19 cellular contexts compared by ENCODE assay signal in genomic region chr2:191023235-191023679, GRCh38. TPM values are rescaled to one million over a fixed set of nuclear protein-coding genes. Genes with fewer than 3 reads are reported as not detected.
DNase-seq lines count a peak whose midpoint lies in the region; ATAC-seq and TF ChIP-seq lines count a peak whose summit lies in the region.
"Had no signal": no experiment of that assay in that cellular context is flagged by ENCODE, and none has a peak within 500 bp of the region (broad histone marks: within the 10 kb centered on the region; RNA-seq: fewer than 3 reads in every experiment).

No MANE protein-coding gene starts in this region.

- TF ChIP-seq POLR2A in IMR-90 (IDR thresholded peaks at IDR 0.05; ENCODE audit: low read depth, low read length), result no peak

- peaks cover 6 to 25% of the 10 kb centered on the region in 2 experiments; a peak in 3 of 4 replicates for H3K79me1 ChIP-seq in IMR-90 (ENCODE audit: low read depth in 1 of 2, low read length in 2 of 2)

- H3K9me1 ChIP-seq in IMR-90 (ENCODE audit: insufficient read depth, low read length), result peaks cover 12% of the 10 kb centered on the region

- no peak overlapping the region for H3K56ac ChIP-seq in IMR-90 (ENCODE audit: extremely low read depth, insufficient read depth, low read length)

- peak; percentile 56 for DNase-seq in activated CD4-positive, alpha-beta T cell treated with anti-CD3 and anti-CD28 coated beads, Interleukin-2, amount 10 ng/mL, durations not matched to agents 7 days and 5 days
- no peak for DNase-seq in activated CD4-positive, alpha-beta T cell treated with anti-CD3 and anti-CD28 coated beads, Interleukin-2, amount 50 U/mL, for 48 hours
- DNase-seq in IMR-90 (no peak), NCI-H2227 (lab: John Stamatoyannopoulos, UW; ENCODE audit: unreplicated experiment) (no peak), NCI-H345 treated with DMSO at 0.1 percent for 48 hours (lab: John Stamatoyannopoulos, UW; ENCODE audit: unreplicated experiment) (no peak)
- peak; percentile 40 for DNase-seq in activated T-helper 2 cell treated with anti-CD3 and anti-CD28 coated beads, Interferon-gamma antibody, Interleukin-2, Interleukin-4, amounts not matched to agents 10 μg/mL and 5 μg/mL and 100 μg/mL, durations not matched to agents 14 hours and 24 hours and 36 hours (ENCODE audit: low spot score)
- DNase-seq in naive thymus-derived CD4-positive, alpha-beta T cell, result peak in 7 of 9 donors; percentile 30 to 58 (median 45)
- DNase-seq: ACHN; activated CD4-positive, alpha-beta T cell treated with anti-CD3 and anti-CD28 coated beads, Interleukin-2, amount 50 U/mL, for 4 hours; activated gamma-delta T cell treated with Interleukin-2 at 50 U/mL for 16 hours; Caco-2; foreskin fibroblast; MM.1S; retina; testis had no signal

- H3K27me3 ChIP-seq in IMR-90 (ENCODE audit: control insufficient read depth, insufficient read depth, low read length), result no peaks in the 10 kb centered on the region
- H3K27me3 ChIP-seq in naive thymus-derived CD4-positive, alpha-beta T cell (ENCODE audit: control insufficient read depth in 2 of 2, insufficient read depth in 2 of 2, low read length in 2 of 2), result no peaks in the 10 kb centered on the region
- H3K27me3 ChIP-seq: testis had no signal

- H4K5ac ChIP-seq in IMR-90 (ENCODE audit: low read depth, low read length), result peak overlapping the region; percentile 25; the same call in 1 of the 2 replicates

- H3K4me1 Mint-ChIP-seq in activated CD4-positive, alpha-beta T cell treated with anti-CD3 and anti-CD28 coated beads, Interleukin-2, amount 10 ng/mL, durations not matched to agents 7 days and 5 days, result peaks cover 57% of the 10 kb centered on the region
- H3K4me1 Mint-ChIP-seq in activated T-helper 2 cell treated with anti-CD3 and anti-CD28 coated beads, Interferon-gamma antibody, Interleukin-2, Interleukin-4, amounts not matched to agents 10 μg/mL and 5 μg/mL and 100 μg/mL, durations not matched to agents 14 hours and 24 hours and 36 hours (ENCODE audit: low read depth), result peaks cover 37% of the 10 kb centered on the region
- H3K4me1 Mint-ChIP-seq in naive thymus-derived CD4-positive, alpha-beta T cell, result peaks cover 8 to 45% (median 38%) of the 10 kb centered on the region in 7 donors
- H3K4me1 Mint-ChIP-seq: brain had no signal

- H3K18ac ChIP-seq in IMR-90 (ENCODE audit: low read depth, low read length), result peak overlapping the region; percentile 39; the same call in 1 of the 2 replicates

- peak overlapping the region; percentile 83 for H3K4ac ChIP-seq in IMR-90 (ENCODE audit: low read depth, low read length)

- peak overlapping the region; percentile 34; the same call in 1 of the 2 replicates for H3K14ac ChIP-seq in IMR-90 (replicated peaks; ENCODE audit: low read depth, low read length)

- H3K4me1 ChIP-seq in IMR-90 (ENCODE audit: control insufficient read depth, insufficient read depth, low read length), result peaks cover 14% of the 10 kb centered on the region
- peaks cover 41 to 48% of the 10 kb centered on the region in 2 donors for H3K4me1 ChIP-seq in naive thymus-derived CD4-positive, alpha-beta T cell (ENCODE audit: control insufficient read depth in 2 of 2, insufficient read depth in 2 of 2, low read length in 2 of 2)

- H4K91ac ChIP-seq in IMR-90 (ENCODE audit: insufficient read depth, low read depth, low read length), result peak overlapping the region; percentile 81

- peak overlapping the region; percentile 87 for H2AK5ac ChIP-seq in IMR-90 (ENCODE audit: low read depth, low read length)

- no peaks in the 10 kb centered on the region for H4K20me1 ChIP-seq in IMR-90 (ENCODE audit: insufficient read depth, low read length)

- peak overlapping the region; percentile 11 to 62; a peak in 2 of 4 replicates for H4K8ac ChIP-seq in IMR-90 (ENCODE audit: low read depth in 2 of 2, low read length in 2 of 2)

- H3K4me3 ChIP-seq in IMR-90 (ENCODE audit: insufficient read depth, low read depth, low read length), result no peak overlapping the region
- H3K4me3 ChIP-seq in naive thymus-derived CD4-positive, alpha-beta T cell (ENCODE audit: low read length), result peak overlapping the region; percentile 44
- H3K4me3 ChIP-seq: GM23338, testis had no signal

- H3K27ac Mint-ChIP-seq in activated CD4-positive, alpha-beta T cell treated with anti-CD3 and anti-CD28 coated beads, Interleukin-2, amount 10 ng/mL, durations not matched to agents 7 days and 5 days, result no peak overlapping the region
- no peak overlapping the region for H3K27ac Mint-ChIP-seq in activated T-helper 2 cell treated with anti-CD3 and anti-CD28 coated beads, Interferon-gamma antibody, Interleukin-2, Interleukin-4, amounts not matched to agents 10 μg/mL and 5 μg/mL and 100 μg/mL, durations not matched to agents 14 hours and 24 hours and 36 hours
- H3K27ac Mint-ChIP-seq in naive thymus-derived CD4-positive, alpha-beta T cell, result no peak overlapping the region
- H3K27ac Mint-ChIP-seq: brain, GM23338 had no signal

- H3K9me3 ChIP-seq in IMR-90 (ENCODE audit: control insufficient read depth, insufficient read depth, low read length), result no peaks in the 10 kb centered on the region
- no peaks in the 10 kb centered on the region for H3K9me3 ChIP-seq in naive thymus-derived CD4-positive, alpha-beta T cell (ENCODE audit: control insufficient read depth in 2 of 3, low read length in 3 of 3)
- H3K9me3 ChIP-seq: Caco-2, testis had no signal

- peak overlapping the region; percentile 69 for H2BK5ac ChIP-seq in IMR-90 (ENCODE audit: low read depth, low read length, poor library complexity, severe bottlenecking)

- TF ChIP-seq CTCF in IMR-90 (conservative IDR thresholded peaks at IDR 0.05; ENCODE audit: low read depth, low read length), result no peak

- H3K23ac ChIP-seq in IMR-90 (ENCODE audit: low read depth, low read length), result peak overlapping the region; percentile 48; the same call in 1 of the 2 replicates

- 96% methylated on average over 3 of the region's 7 CpGs; no CpG with 5 or more reads in 1 of the 2 experiments for WGBS in IMR-90 (ENCODE audit: extremely low coverage in 2 of 2, insufficient read length in 1 of 2), 2 experiments

- ATAC-seq in IMR-90 (ENCODE audit: low read depth), result no peak
- ATAC-seq in naive thymus-derived CD4-positive, alpha-beta T cell, result peak; percentile 28
- no peak for ATAC-seq in HG03432 (IDR thresholded peaks at IDR 0.05; ENCODE audit: unreplicated experiment)
- ATAC-seq: GM23338 had no signal

- no peak overlapping the region for H2AK9ac ChIP-seq in IMR-90 (replicated peaks; ENCODE audit: low read depth, low read length, poor library complexity)

- H3K9me3 Mint-ChIP-seq in activated CD4-positive, alpha-beta T cell treated with anti-CD3 and anti-CD28 coated beads, Interleukin-2, amount 10 ng/mL, durations not matched to agents 7 days and 5 days, result peaks cover 10% of the 10 kb centered on the region
- H3K9me3 Mint-ChIP-seq in activated T-helper 2 cell treated with anti-CD3 and anti-CD28 coated beads, Interferon-gamma antibody, Interleukin-2, Interleukin-4, amounts not matched to agents 10 μg/mL and 5 μg/mL and 100 μg/mL, durations not matched to agents 14 hours and 24 hours and 36 hours, result no peaks in the 10 kb centered on the region
- H3K9me3 Mint-ChIP-seq in naive thymus-derived CD4-positive, alpha-beta T cell, result peaks cover 0 to 4% (median 0%) of the 10 kb centered on the region in 11 donors
- H3K9me3 Mint-ChIP-seq: brain, GM23338 had no signal

- H3K36me3 ChIP-seq in IMR-90 (ENCODE audit: control insufficient read depth, insufficient read depth, low read length), result no peaks in the 10 kb centered on the region
- no peaks in the 10 kb centered on the region for H3K36me3 ChIP-seq in naive thymus-derived CD4-positive, alpha-beta T cell (ENCODE audit: control insufficient read depth in 2 of 3, insufficient read depth in 3 of 3, low read length in 3 of 3)

- no peak overlapping the region for H2AFZ ChIP-seq in IMR-90 (replicated peaks; ENCODE audit: low read length, poor library complexity)
- H2AFZ ChIP-seq: GM23338 had no signal

- peak overlapping the region; percentile 30; the same call in 1 of the 2 replicates for H3K27ac ChIP-seq in IMR-90 (ENCODE audit: insufficient read depth, low read length)
- peak overlapping the region; percentile 82 for H3K27ac ChIP-seq in naive thymus-derived CD4-positive, alpha-beta T cell (ENCODE audit: low read depth, low read length)
- H3K27ac ChIP-seq: RWPE1, testis had no signal

- dilution Hi-C loops in IMR-90 (cut with HindIII; ENCODE audit: low sequenced_read_pairs, unreplicated experiment), result no loop called here

- BruUV-seq in IMR-90 (replicated peaks; lab: Mats Ljungman, UMichigan), result no TSS peak

- TF ChIP-seq RAD21 in IMR-90 (IDR thresholded peaks at IDR 0.05; ENCODE audit: low read length), result no peak

- no peaks in the 10 kb centered on the region for H3K27me3 Mint-ChIP-seq in activated CD4-positive, alpha-beta T cell treated with anti-CD3 and anti-CD28 coated beads, Interleukin-2, amount 10 ng/mL, durations not matched to agents 7 days and 5 days
- H3K27me3 Mint-ChIP-seq in activated T-helper 2 cell treated with anti-CD3 and anti-CD28 coated beads, Interferon-gamma antibody, Interleukin-2, Interleukin-4, amounts not matched to agents 10 μg/mL and 5 μg/mL and 100 μg/mL, durations not matched to agents 14 hours and 24 hours and 36 hours (ENCODE audit: low read depth), result no peaks in the 10 kb centered on the region
- peaks cover 0 to 2% (median 0%) of the 10 kb centered on the region in 5 donors for H3K27me3 Mint-ChIP-seq in naive thymus-derived CD4-positive, alpha-beta T cell

- CTCF ChIA-PET in activated CD4-positive, alpha-beta T cell treated with anti-CD3 and anti-CD28 coated beads, Interleukin-2, amount 10 ng/mL, durations not matched to agents 7 days and 5 days (lab: Charles Lee), result interaction anchor here (0.8 to 4.2 kb wide), 7 partner anchors 11 to 658 kb away, joined by 3 to 17 read pairs (median 4); no protein-coding TSS in a partner anchor
- CTCF ChIA-PET in IMR-90 (lab: Yijun Ruan, JAX), result interaction anchor here (1.0 to 1.4 kb wide), 3 partner anchors 12 to 499 kb away, joined by 4 to 5 read pairs (median 4); no protein-coding TSS in a partner anchor
- CTCF ChIA-PET in naive thymus-derived CD4-positive, alpha-beta T cell (lab: Charles Lee), result interaction anchor here (1.5 kb wide), 1 partner anchor 9 kb away, joined by 5 read pairs; the partner anchor contains the start of gene STAT1

- H3K4me2 ChIP-seq in IMR-90 (ENCODE audit: low read depth, low read length), result peak overlapping the region; percentile 40
- H3K4me2 ChIP-seq: GM23338 had no signal

- H3K36me3 Mint-ChIP-seq in activated CD4-positive, alpha-beta T cell treated with anti-CD3 and anti-CD28 coated beads, Interleukin-2, amount 10 ng/mL, durations not matched to agents 7 days and 5 days (ENCODE audit: low read depth), result peaks cover 25% of the 10 kb centered on the region
- H3K36me3 Mint-ChIP-seq in activated T-helper 2 cell treated with anti-CD3 and anti-CD28 coated beads, Interferon-gamma antibody, Interleukin-2, Interleukin-4, amounts not matched to agents 10 μg/mL and 5 μg/mL and 100 μg/mL, durations not matched to agents 14 hours and 24 hours and 36 hours (ENCODE audit: low read depth), result peaks cover 31% of the 10 kb centered on the region
- peaks cover 0 to 21% (median 4%) of the 10 kb centered on the region in 5 donors for H3K36me3 Mint-ChIP-seq in naive thymus-derived CD4-positive, alpha-beta T cell
- H3K36me3 Mint-ChIP-seq: brain had no signal

- intact Hi-C loops in IMR-90 (cut with micrococcal nuclease), result loop anchor here (1.0 kb wide), 1 partner anchor 9 kb away; no protein-coding TSS in a partner anchor
- intact Hi-C loops in activated T-helper 2 cell treated with anti-CD3 and anti-CD28 coated beads, Interferon-gamma antibody, Interleukin-2, Interleukin-4, amounts not matched to agents 10 μg/mL and 5 μg/mL and 100 μg/mL, durations not matched to agents 14 hours and 24 hours and 36 hours (cut with micrococcal nuclease), result loop anchor here (1.0 to 10.0 kb wide), 9 partner anchors 9 to 698 kb away; partner anchors contain the start of genes STAT1 and STAT4
- intact Hi-C loops in naive thymus-derived CD4-positive, alpha-beta T cell (cut with micrococcal nuclease), result loop anchor here (5.0 to 10.0 kb wide), 5 partner anchors 41 to 1581 kb away; partner anchors contain the start of genes ORMDL1 (in 2 of the 2), PMS1 (in 2 of the 2) and WDR75 (in 1 of the 2)

- POLR2A ChIA-PET in activated CD4-positive, alpha-beta T cell treated with anti-CD3 and anti-CD28 coated beads, Interleukin-2, amount 10 ng/mL, durations not matched to agents 7 days and 5 days (lab: Charles Lee), result interaction anchor here (1.0 to 2.1 kb wide), 2 partner anchors 9 to 11 kb away, joined by 6 to 19 read pairs; partner anchors contain the start of gene STAT1
- POLR2A ChIA-PET in IMR-90 (lab: Charles Lee; ENCODE audit: unreplicated experiment), result no interaction called here
- POLR2A ChIA-PET in naive thymus-derived CD4-positive, alpha-beta T cell (lab: Charles Lee), result interaction anchor here (0.7 to 3.5 kb wide), 13 partner anchors 10 to 1260 kb away, joined by 3 to 58 read pairs (median 3); partner anchors contain the start of genes GLS, NABP1, OSGEPL1 and STAT1

- H3K4me3 Mint-ChIP-seq in activated CD4-positive, alpha-beta T cell treated with anti-CD3 and anti-CD28 coated beads, Interleukin-2, amount 10 ng/mL, durations not matched to agents 7 days and 5 days, result no peak overlapping the region
- H3K4me3 Mint-ChIP-seq in activated T-helper 2 cell treated with anti-CD3 and anti-CD28 coated beads, Interferon-gamma antibody, Interleukin-2, Interleukin-4, amounts not matched to agents 10 μg/mL and 5 μg/mL and 100 μg/mL, durations not matched to agents 14 hours and 24 hours and 36 hours (ENCODE audit: low read depth), result no peak overlapping the region
- no peak overlapping the region for H3K4me3 Mint-ChIP-seq in naive thymus-derived CD4-positive, alpha-beta T cell
- H3K4me3 Mint-ChIP-seq: brain, GM23338 had no signal

- peak overlapping the region; percentile 83; the same call in 2 of the 3 replicates for H2BK15ac ChIP-seq in IMR-90 (ENCODE audit: low read depth, low read length)

- no peak overlapping the region for H3K9ac ChIP-seq in IMR-90 (ENCODE audit: low read depth, low read length)

- H2BK120ac ChIP-seq in IMR-90 (ENCODE audit: low read depth, low read length), result peak overlapping the region; percentile 92; the same call in 1 of the 2 replicates

- in situ Hi-C loops in IMR-90 (cut with MboI; ENCODE audit: low sequenced_read_pairs), result no loop called here

- peak overlapping the region; percentile 72 for H2BK20ac ChIP-seq in IMR-90 (ENCODE audit: low read depth, low read length)

RNA-seq across cellular contexts. Expression of gene STAT1, which starts 9.3 kb away (rescaled TPM):
- 100 to 1,000 TPM; 876 to 958 TPM for total RNA-seq in activated CD4-positive, alpha-beta T cell treated with anti-CD3 and anti-CD28 coated beads, Interleukin-2, amount 10 ng/mL, durations not matched to agents 7 days and 5 days
- 67.9 and 80.3 TPM in 2 replicates for total RNA-seq in IMR-90 (2012; rRNA removed)
- 42.6 and 43.2 TPM in 2 replicates for polyA plus RNA-seq in IMR-90 (2012; rRNA removed)
- 17.3 and 19.3 TPM in 2 replicates for polyA plus RNA-seq in IMR-90 (2012; cell fraction: cytosol; rRNA removed)
- polyA plus RNA-seq in IMR-90 (2012; cell fraction: nucleus; rRNA removed; ENCODE audit: low replicate concordance), result 17.0 and 40.3 TPM in 2 replicates
- total RNA-seq in activated T-helper 2 cell treated with anti-CD3 and anti-CD28 coated beads, Interferon-gamma antibody, Interleukin-2, Interleukin-4, amounts not matched to agents 10 μg/mL and 5 μg/mL and 100 μg/mL, durations not matched to agents 14 hours and 24 hours and 36 hours, result 135 and 139 TPM in 2 replicates
- total RNA-seq in naive thymus-derived CD4-positive, alpha-beta T cell, result 1,000 to 10,000 TPM in 1 of 5 experiments, 10 to 100 TPM in 4; 74.1 to 1,177 (median 89.6) TPM
- polyA plus RNA-seq in naive thymus-derived CD4-positive, alpha-beta T cell, result 100 to 1,000 TPM; 221 to 244 TPM

Comparison
In these comparisons a context has a peak if more than half of its experiments do, and no peak if none do; other contexts are left out.
1. DNase-seq: peak in activated CD4-positive, alpha-beta T cell treated with anti-CD3 and anti-CD28 coated beads, Interleukin-2, amount 10 ng/mL, durations not matched to agents 7 days and 5 days (single experiment), activated T-helper 2 cell treated with anti-CD3 and anti-CD28 coated beads, Interferon-gamma antibody, Interleukin-2, Interleukin-4, amounts not matched to agents 10 μg/mL and 5 μg/mL and 100 μg/mL, durations not matched to agents 14 hours and 24 hours and 36 hours (single experiment) and naive thymus-derived CD4-positive, alpha-beta T cell (7 of 9); none in activated CD4-positive, alpha-beta T cell treated with anti-CD3 and anti-CD28 coated beads, Interleukin-2, amount 50 U/mL, for 48 hours (0 of 2), IMR-90 (single experiment), NCI-H2227 (single experiment) and NCI-H345 treated with DMSO at 0.1 percent for 48 hours (single experiment).